In genomic region chr5:56327810-56328209, GRCh38 we compare ENCODE assay signal across 11 cellular contexts.
A peak's percentile ranks its signal among the peaks of the same experiment; 100 is the strongest.
DNase-seq lines count a peak whose midpoint lies in the region; ATAC-seq and TF ChIP-seq lines count a peak whose summit lies in the region.
"Had no signal": no experiment of that assay in that cellular context is flagged by ENCODE, and none has a peak within 500 bp of the region (broad histone marks: within the 10 kb centered on the region; RNA-seq: fewer than 3 reads in every experiment).

No MANE protein-coding gene starts in this region.

- no peaks in the 10 kb centered on the region for H3K79me2 ChIP-seq in SK-N-SH (ENCODE audit: insufficient read depth)
- H3K79me2 ChIP-seq: parathyroid adenoma had no signal

- H3K27ac Mint-ChIP-seq in stimulated activated naive B cell treated with anti-CD40 and anti-IgM and Interleukin-4, amounts not matched to agents 10 μg/mL and 1 μg/mL and 100 μg/mL, for 72 hours: peak overlapping the region; percentile 83
- H3K27ac Mint-ChIP-seq: HFFc6 had no signal

- 0 out of 2 replicates have a peak overlapping the region, but pooled peaks have one; percentile 4 for H2AFZ ChIP-seq in SK-N-SH (ENCODE audit: low read depth)
- H2AFZ ChIP-seq: parathyroid adenoma had no signal

- no peak overlapping the region for H3K4me3 ChIP-seq in SK-N-SH (ENCODE audit: low read depth in 2 of 2, low read length in 1 of 2)

- H3K9me3 ChIP-seq in SK-N-SH: no peaks in the 10 kb centered on the region

- H3K36me3 Mint-ChIP-seq in stimulated activated naive B cell treated with anti-CD40 and anti-IgM and Interleukin-4, amounts not matched to agents 10 μg/mL and 1 μg/mL and 100 μg/mL, for 72 hours: no peaks in the 10 kb centered on the region

- ATAC-seq in SK-N-SH treated with all-trans-retinoic acid at 6 μM for 48 hours: no peak
- ATAC-seq in stimulated activated naive B cell treated with anti-CD40 and anti-IgM and Interleukin-4, amounts not matched to agents 10 μg/mL and 1 μg/mL and 100 μg/mL, for 72 hours (replicated peaks): peak; percentile 70 to 83
- ATAC-seq in HG02623 (IDR thresholded peaks at IDR 0.05; ENCODE audit: unreplicated experiment): no peak

- POLR2A ChIA-PET in SK-N-SH (lab: Yijun Ruan, JAX): no interaction called here

- no peak for TF ChIP-seq EP300 in SK-N-SH (IDR thresholded peaks at IDR 0.05; ENCODE audit: borderline replicate concordance in 1 of 2, low read depth in 1 of 2, low read length in 1 of 2)

- peak overlapping the region; percentile 15 to 42 for H3K4me3 Mint-ChIP-seq in stimulated activated naive B cell treated with anti-CD40 and anti-IgM and Interleukin-4, amounts not matched to agents 10 μg/mL and 1 μg/mL and 100 μg/mL, for 72 hours
- H3K4me3 Mint-ChIP-seq: HFFc6 had no signal

- no peaks in the 10 kb centered on the region for H4K20me1 ChIP-seq in SK-N-SH (ENCODE audit: insufficient read depth)

- H3K27me3 ChIP-seq in SK-N-SH (ENCODE audit: insufficient read depth): no peaks in the 10 kb centered on the region

- no peak overlapping the region for H3K4me2 ChIP-seq in SK-N-SH

- no peak for TF ChIP-seq CTCF in SK-N-SH (IDR thresholded peaks at IDR 0.05)

- H3K27me3 Mint-ChIP-seq in stimulated activated naive B cell treated with anti-CD40 and anti-IgM and Interleukin-4, amounts not matched to agents 10 μg/mL and 1 μg/mL and 100 μg/mL, for 72 hours: no peaks in the 10 kb centered on the region

- H3K9ac ChIP-seq in SK-N-SH: no peak overlapping the region
- H3K9ac ChIP-seq: parathyroid adenoma had no signal

- WGBS in SK-N-SH (ENCODE audit: low lambda C conversion rate): 97% methylated on average over 6 of the region's 6 CpGs

- H3K36me3 ChIP-seq in SK-N-SH (replicated peaks in 1 of 2; ENCODE audit: control insufficient read depth in 1 of 2, insufficient read depth in 2 of 2, low read length in 1 of 2): no peaks in the 10 kb centered on the region

- H3F3A ChIP-seq in SK-N-SH (replicated peaks; ENCODE audit: insufficient read depth): no peaks in the 10 kb centered on the region

- peak overlapping the region in 1 of 2 experiments; percentile 95; a peak in 2 of 4 replicates for H3K27ac ChIP-seq in SK-N-SH (ENCODE audit: low read depth in 2 of 2, low read length in 1 of 2)
- H3K27ac ChIP-seq: 22Rv1, parathyroid adenoma had no signal

- DNase-seq in SK-N-SH: no peak
- peak; percentile 45 for DNase-seq in SW480 (ENCODE audit: low spot score)
- DNase-seq in amniotic epithelial cell (ENCODE audit: low read depth): peak; percentile 39
- peak; percentile 56 for DNase-seq in stimulated activated naive B cell treated with anti-CD40 and anti-IgM and Interleukin-4, amounts not matched to agents 10 μg/mL and 1 μg/mL and 100 μg/mL, for 72 hours
- DNase-seq in retina: no peak
- no peak for DNase-seq in glomerular visceral epithelial cell (ENCODE audit: extremely low spot score)
- DNase-seq: HFFc6 had no signal

- TF ChIP-seq RAD21 in SK-N-SH (IDR thresholded peaks at IDR 0.05; ENCODE audit: low read length): no peak

- H3K9me2 ChIP-seq in SK-N-SH: no peaks in the 10 kb centered on the region

- peaks cover 12 to 52% of the 10 kb centered on the region in 2 experiments; a peak in 2 of 4 replicates for H3K4me1 ChIP-seq in SK-N-SH (ENCODE audit: control insufficient read depth in 1 of 2, insufficient read depth in 2 of 2, low read depth in 1 of 2, low read length in 1 of 2)
- H3K4me1 ChIP-seq: parathyroid adenoma had no signal

- CTCF ChIA-PET in SK-N-SH (lab: Yijun Ruan, JAX): interaction anchor here (0.6 to 0.9 kb wide), 2 partner anchors 219 to 530 kb away, joined by 3 read pairs; no protein-coding TSS in a partner anchor

- H3K4me1 Mint-ChIP-seq in stimulated activated naive B cell treated with anti-CD40 and anti-IgM and Interleukin-4, amounts not matched to agents 10 μg/mL and 1 μg/mL and 100 μg/mL, for 72 hours: peaks cover 51 to 73% of the 10 kb centered on the region in 2 donors

- peaks cover 0 to 4% of the 10 kb centered on the region in 2 donors for H3K9me3 Mint-ChIP-seq in stimulated activated naive B cell treated with anti-CD40 and anti-IgM and Interleukin-4, amounts not matched to agents 10 μg/mL and 1 μg/mL and 100 μg/mL, for 72 hours
- H3K9me3 Mint-ChIP-seq: HFFc6 had no signal

TF ChIP-seq in SK-N-SH, 30 proteins besides CTCF, POLR2A, EP300 and RAD21 (continues in another document):
- TF ChIP-seq MXI1 (IDR thresholded peaks at IDR 0.05; ENCODE audit: low read depth, low read length) (no peak), SMC3 (IDR thresholded peaks at IDR 0.05; ENCODE audit: low read depth, low read length) (no peak), ELF1 (IDR thresholded peaks at IDR 0.05) (no peak), MAX (IDR thresholded peaks at IDR 0.05; ENCODE audit: low read depth) (no peak), TEAD4 (IDR thresholded peaks at IDR 0.05; ENCODE audit: borderline replicate concordance, insufficient read depth) (no peak), RCOR1 (IDR thresholded peaks at IDR 0.05; ENCODE audit: low read length) (no peak), POLR2AphosphoS5 (IDR thresholded peaks at IDR 0.05; ENCODE audit: low read depth, low read length) (no peak), USF2 (IDR thresholded peaks at IDR 0.05; ENCODE audit: borderline replicate concordance, low read depth, low read length) (no peak), NRF1 (IDR thresholded peaks at IDR 0.05; ENCODE audit: low read depth, low read length) (no peak), JUND (IDR thresholded peaks at IDR 0.05) (no peak), NFIC (IDR thresholded peaks at IDR 0.05; ENCODE audit: borderline replicate concordance) (no peak), SIN3A (IDR thresholded peaks at IDR 0.05; ENCODE audit: borderline replicate concordance, low read depth, low read length) (no peak)

TF ChIP-seq in SK-N-SH treated with all-trans-retinoic acid at 6 μM for 48 hours, 23 proteins besides CTCF, POLR2A, EP300 and RAD21:
- TF ChIP-seq ESRRG (CRISPR knock-in tag; IDR thresholded peaks at IDR 0.05) (no peak), ZNF8 (CRISPR knock-in tag; IDR thresholded peaks at IDR 0.05) (no peak), SNAI2 (CRISPR knock-in tag; IDR thresholded peaks at IDR 0.05) (no peak), PATZ1 (CRISPR knock-in tag; IDR thresholded peaks at IDR 0.05; ENCODE audit: borderline replicate concordance) (no peak), BACH2 (CRISPR knock-in tag; IDR thresholded peaks at IDR 0.05; ENCODE audit: borderline replicate concordance) (no peak), TOX (CRISPR knock-in tag; IDR thresholded peaks at IDR 0.05; ENCODE audit: borderline replicate concordance) (no peak), POU6F1 (CRISPR knock-in tag; IDR thresholded peaks at IDR 0.05; ENCODE audit: borderline replicate concordance, low read depth) (no peak)
TF ChIP-seq in SK-N-SH treated with all-trans-retinoic acid at 6 μM for 48 hours: peak in this region for 0.

Comparison
In these comparisons a context has a peak if more than half of its experiments do, and no peak if none do; other contexts are left out.
1. DNase-seq: peak in SW480 (single experiment), amniotic epithelial cell (single experiment) and stimulated activated naive B cell treated with anti-CD40 and anti-IgM and Interleukin-4, amounts not matched to agents 10 μg/mL and 1 μg/mL and 100 μg/mL, for 72 hours (single experiment); none in SK-N-SH (single experiment), retina (single experiment) and glomerular visceral epithelial cell (single experiment).
2. ATAC-seq: peak in stimulated activated naive B cell treated with anti-CD40 and anti-IgM and Interleukin-4, amounts not matched to agents 10 μg/mL and 1 μg/mL and 100 μg/mL, for 72 hours (2 of 2); none in SK-N-SH treated with all-trans-retinoic acid at 6 μM for 48 hours (single experiment) and HG02623 (single experiment).